In genomic region chr7:81688622-81689411, GRCh38 we compare ENCODE assay signal across 22 cellular contexts.
DNase-seq lines count a peak whose midpoint lies in the region; ATAC-seq, FAIRE-seq and TF ChIP-seq lines count a peak whose summit lies in the region.
"Had no signal": no experiment of that assay in that cellular context is flagged by ENCODE, and none has a peak within 500 bp of the region (broad histone marks: within the 10 kb centered on the region; RNA-seq: fewer than 3 reads in every experiment).

No MANE protein-coding gene starts in this region.

- peak; percentile 82 for DNase-seq in DMS 273 (lab: John Stamatoyannopoulos, UW; ENCODE audit: unreplicated experiment)
- DNase-seq in DMS 273 treated with DMSO at 0.1 percent for 48 hours (lab: John Stamatoyannopoulos, UW) = no peak
- DNase-seq in keratinocyte (ENCODE audit: low read depth, low spot score) = no peak
- no peak for DNase-seq in omental fat pad (ENCODE audit: low spot score)
- no peak for DNase-seq in activated T-helper 2 cell treated with anti-CD3 and anti-CD28 coated beads, Interferon-gamma antibody, Interleukin-2, Interleukin-4, amounts not matched to agents 10 μg/mL and 5 μg/mL and 100 μg/mL, durations not matched to agents 14 hours and 24 hours and 36 hours (ENCODE audit: low spot score)
- DNase-seq: 8988T; activated CD8-positive, alpha-beta memory T cell treated with anti-CD3 and anti-CD28 coated beads, Interleukin-2, amount 10 ng/mL, durations not matched to agents 7 days and 5 days; activated gamma-delta T cell treated with Interleukin-2 at 50 U/mL for 16 hours; C1 segment of cervical spinal cord; DND-41; left lung; NCI-H1048; NCI-H526; T-helper 17 cell; tibial artery had no signal

- intact Hi-C loops in activated T-helper 2 cell treated with anti-CD3 and anti-CD28 coated beads, Interferon-gamma antibody, Interleukin-2, Interleukin-4, amounts not matched to agents 10 μg/mL and 5 μg/mL and 100 μg/mL, durations not matched to agents 14 hours and 24 hours and 36 hours (cut with micrococcal nuclease) = no loop called here

- H3K4me3 ChIP-seq in KMS-11 (IDR thresholded peaks at IDR 0.05; ENCODE audit: insufficient read depth, low read depth, low read length) = no peak overlapping the region
- peak overlapping the region; percentile 53 for H3K4me3 ChIP-seq in OCI-LY1 (ENCODE audit: low read depth, low read length, poor library complexity, severe bottlenecking)
- no peak overlapping the region for H3K4me3 ChIP-seq in keratinocyte (ENCODE audit: control insufficient read depth in 2 of 3, extremely low read depth in 1 of 3, insufficient read depth in 2 of 3, low read depth in 1 of 3, low read length in 3 of 3)
- H3K4me3 ChIP-seq: left lung, smooth muscle cell, tibial artery had no signal

- peaks cover 4% of the 10 kb centered on the region; the same call in 1 of the 2 replicates for H3F3A ChIP-seq in OCI-LY1 (ENCODE audit: insufficient read depth, low read length)

- dilution Hi-C loops in keratinocyte (cut with MboI; ENCODE audit: extremely low pct_ligation_motif_present, low sequenced_read_pairs) = no loop called here

- H3K79me2 ChIP-seq in KMS-11 (ENCODE audit: insufficient read depth, low read depth) = no peaks in the 10 kb centered on the region
- H3K79me2 ChIP-seq in OCI-LY1 (ENCODE audit: insufficient read depth, low read length) = no peaks in the 10 kb centered on the region
- no peaks in the 10 kb centered on the region for H3K79me2 ChIP-seq in keratinocyte (ENCODE audit: control insufficient read depth, insufficient read depth, low read length)
- H3K79me2 ChIP-seq: parathyroid adenoma had no signal

- peaks cover 5% of the 10 kb centered on the region for H3K9me3 Mint-ChIP-seq in activated T-helper 2 cell treated with anti-CD3 and anti-CD28 coated beads, Interferon-gamma antibody, Interleukin-2, Interleukin-4, amounts not matched to agents 10 μg/mL and 5 μg/mL and 100 μg/mL, durations not matched to agents 14 hours and 24 hours and 36 hours

- no peak overlapping the region for H3K9ac ChIP-seq in KMS-11
- no peak overlapping the region for H3K9ac ChIP-seq in OCI-LY1 (ENCODE audit: low read length)
- no peak overlapping the region for H3K9ac ChIP-seq in keratinocyte (ENCODE audit: control insufficient read depth, extremely low read depth, insufficient read depth, low read length)
- H3K9ac ChIP-seq: parathyroid adenoma had no signal

- H3K36me3 ChIP-seq in KMS-11 (ENCODE audit: insufficient read depth) (no peaks in the 10 kb centered on the region), OCI-LY1 (ENCODE audit: insufficient read depth, low read length) (no peaks in the 10 kb centered on the region), keratinocyte (ENCODE audit: control insufficient read depth in 2 of 2, extremely low read depth in 1 of 2, insufficient read depth in 2 of 2, low read length in 2 of 2) (no peaks in the 10 kb centered on the region)
- H3K36me3 ChIP-seq: left lung, tibial artery had no signal

- H3K27ac ChIP-seq in KMS-11 (peak overlapping the region; percentile 46), OCI-LY1 (ENCODE audit: low read depth, low read length, poor library complexity, severe bottlenecking) (peak overlapping the region; percentile 80), keratinocyte (ENCODE audit: control insufficient read depth, insufficient read depth, low read length) (no peak overlapping the region)
- H3K27ac ChIP-seq: left lung, parathyroid adenoma had no signal

- TF ChIP-seq CTCF in KMS-11 (conservative IDR thresholded peaks at IDR 0.05; ENCODE audit: low read depth, low read length) (no peak), OCI-LY1 (IDR thresholded peaks at IDR 0.05; ENCODE audit: low read length) (no peak), keratinocyte (optimal IDR thresholded peaks at IDR 0.05 in 1 of 3, IDR thresholded peaks at IDR 0.05 in 1 of 3, conservative IDR thresholded peaks at IDR 0.05 in 1 of 3; ENCODE audit: extremely low read depth in 1 of 3, insufficient read depth in 2 of 3, low read length in 3 of 3) (no peak), omental fat pad (IDR thresholded peaks at IDR 0.05) (no peak)

- no peaks in the 10 kb centered on the region for H3K36me3 Mint-ChIP-seq in activated T-helper 2 cell treated with anti-CD3 and anti-CD28 coated beads, Interferon-gamma antibody, Interleukin-2, Interleukin-4, amounts not matched to agents 10 μg/mL and 5 μg/mL and 100 μg/mL, durations not matched to agents 14 hours and 24 hours and 36 hours (ENCODE audit: low read depth)
- H3K36me3 Mint-ChIP-seq: activated CD8-positive, alpha-beta memory T cell treated with anti-CD3 and anti-CD28 coated beads, Interleukin-2, amount 10 ng/mL, durations not matched to agents 7 days and 5 days had no signal

- no peaks in the 10 kb centered on the region for H3K9me1 ChIP-seq in keratinocyte (ENCODE audit: control insufficient read depth, extremely low read depth, insufficient read depth, low read length)

- H3K27me3 Mint-ChIP-seq in activated T-helper 2 cell treated with anti-CD3 and anti-CD28 coated beads, Interferon-gamma antibody, Interleukin-2, Interleukin-4, amounts not matched to agents 10 μg/mL and 5 μg/mL and 100 μg/mL, durations not matched to agents 14 hours and 24 hours and 36 hours (ENCODE audit: low read depth) = no peaks in the 10 kb centered on the region
- H3K27me3 Mint-ChIP-seq: activated CD8-positive, alpha-beta memory T cell treated with anti-CD3 and anti-CD28 coated beads, Interleukin-2, amount 10 ng/mL, durations not matched to agents 7 days and 5 days; T-helper 17 cell had no signal

- H3K27me3 ChIP-seq in KMS-11 (ENCODE audit: insufficient read depth, low read depth) (no peaks in the 10 kb centered on the region), OCI-LY1 (ENCODE audit: insufficient read depth, low read length) (no peaks in the 10 kb centered on the region), keratinocyte (ENCODE audit: control insufficient read depth, extremely low read depth, insufficient read depth, low read length) (no peaks in the 10 kb centered on the region)
- H3K27me3 ChIP-seq: left lung, tibial artery had no signal

- FAIRE-seq in keratinocyte (lab: Jason Lieb, UNC) = peak; percentile 41
- FAIRE-seq: astrocyte, frontal cortex had no signal

- peak overlapping the region; percentile 9; the same call in 1 of the 2 replicates for H2AFZ ChIP-seq in KMS-11 (ENCODE audit: low read depth)
- no peak overlapping the region for H2AFZ ChIP-seq in OCI-LY1 (ENCODE audit: low read length)
- no peak overlapping the region for H2AFZ ChIP-seq in keratinocyte (ENCODE audit: control insufficient read depth, low read length)
- H2AFZ ChIP-seq: parathyroid adenoma had no signal

- no peak overlapping the region for H3K4me3 Mint-ChIP-seq in activated T-helper 2 cell treated with anti-CD3 and anti-CD28 coated beads, Interferon-gamma antibody, Interleukin-2, Interleukin-4, amounts not matched to agents 10 μg/mL and 5 μg/mL and 100 μg/mL, durations not matched to agents 14 hours and 24 hours and 36 hours (ENCODE audit: low read depth)
- H3K4me3 Mint-ChIP-seq: activated CD8-positive, alpha-beta memory T cell treated with anti-CD3 and anti-CD28 coated beads, Interleukin-2, amount 10 ng/mL, durations not matched to agents 7 days and 5 days; T-helper 17 cell had no signal

- H3K4me1 Mint-ChIP-seq in activated T-helper 2 cell treated with anti-CD3 and anti-CD28 coated beads, Interferon-gamma antibody, Interleukin-2, Interleukin-4, amounts not matched to agents 10 μg/mL and 5 μg/mL and 100 μg/mL, durations not matched to agents 14 hours and 24 hours and 36 hours (ENCODE audit: low read depth) = no peaks in the 10 kb centered on the region
- H3K4me1 Mint-ChIP-seq: activated CD8-positive, alpha-beta memory T cell treated with anti-CD3 and anti-CD28 coated beads, Interleukin-2, amount 10 ng/mL, durations not matched to agents 7 days and 5 days; T-helper 17 cell had no signal

- peak overlapping the region; percentile 10 for H3K4me2 ChIP-seq in KMS-11
- peak overlapping the region; percentile 61; the same call in 1 of the 2 replicates for H3K4me2 ChIP-seq in OCI-LY1 (ENCODE audit: low read length)
- no peak overlapping the region for H3K4me2 ChIP-seq in keratinocyte (ENCODE audit: control insufficient read depth, extremely low read depth, insufficient read depth, low read depth, low read length)
- H3K4me2 ChIP-seq: smooth muscle cell had no signal

- ATAC-seq in omental fat pad (ENCODE audit: low FRiP score) (no peak), GM21447 (IDR thresholded peaks at IDR 0.05; ENCODE audit: unreplicated experiment) (no peak)
- ATAC-seq: activated CD8-positive, alpha-beta memory T cell treated with anti-CD3 and anti-CD28 coated beads, Interleukin-2, amount 10 ng/mL, durations not matched to agents 7 days and 5 days; left lung; T-helper 17 cell had no signal

- no peaks in the 10 kb centered on the region for H3K9me3 ChIP-seq in OCI-LY1 (ENCODE audit: low read length)
- H3K9me3 ChIP-seq in keratinocyte (ENCODE audit: control insufficient read depth, low read depth, low read length) = no peaks in the 10 kb centered on the region
- H3K9me3 ChIP-seq: left lung, tibial artery had no signal

- H4K20me1 ChIP-seq in KMS-11 (ENCODE audit: insufficient read depth) (no peaks in the 10 kb centered on the region), OCI-LY1 (ENCODE audit: insufficient read depth, low read length) (no peaks in the 10 kb centered on the region), keratinocyte (ENCODE audit: control insufficient read depth, extremely low read depth, insufficient read depth, low read length) (no peaks in the 10 kb centered on the region)

- no peaks in the 10 kb centered on the region for H3K9me2 ChIP-seq in OCI-LY1 (ENCODE audit: low read depth, low read length)

- no peak overlapping the region for H3K27ac Mint-ChIP-seq in activated T-helper 2 cell treated with anti-CD3 and anti-CD28 coated beads, Interferon-gamma antibody, Interleukin-2, Interleukin-4, amounts not matched to agents 10 μg/mL and 5 μg/mL and 100 μg/mL, durations not matched to agents 14 hours and 24 hours and 36 hours
- H3K27ac Mint-ChIP-seq: activated CD8-positive, alpha-beta memory T cell treated with anti-CD3 and anti-CD28 coated beads, Interleukin-2, amount 10 ng/mL, durations not matched to agents 7 days and 5 days; T-helper 17 cell had no signal

- H3K4me1 ChIP-seq in KMS-11 (ENCODE audit: low read depth, poor library complexity, severe bottlenecking) = peaks cover 87% of the 10 kb centered on the region
- H3K4me1 ChIP-seq in OCI-LY1 (ENCODE audit: insufficient read depth, low read length, severe bottlenecking) = peaks cover 79% of the 10 kb centered on the region
- peaks cover 14% of the 10 kb centered on the region for H3K4me1 ChIP-seq in keratinocyte (ENCODE audit: control insufficient read depth, extremely low read depth, insufficient read depth, low read length)
- H3K4me1 ChIP-seq: left lung, parathyroid adenoma had no signal
